In the genomic region with DNA sequence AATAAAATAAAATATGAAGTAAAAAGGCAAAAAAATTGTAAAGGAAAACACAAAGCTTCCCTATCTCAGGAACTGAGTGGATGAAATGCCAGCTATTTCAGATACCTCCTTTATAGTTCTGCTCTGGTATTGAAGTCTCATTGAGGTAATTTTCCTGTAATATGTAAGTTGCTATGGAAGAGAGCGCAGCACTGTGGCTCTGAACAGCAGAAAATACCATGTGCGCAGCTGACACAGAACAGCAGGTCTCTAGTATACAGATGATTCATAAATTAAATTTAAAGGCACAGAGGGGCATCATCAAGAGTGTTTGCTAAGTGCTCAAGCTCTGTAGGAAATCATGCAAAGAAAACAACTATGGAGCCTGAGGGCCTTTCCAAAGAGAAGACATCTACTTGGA, we compare ENCODE assay signal across 15 cellular contexts.
A peak's percentile ranks its signal among the peaks of the same experiment; 100 is the strongest.
DNase-seq lines count a peak whose midpoint lies in the region; ATAC-seq and TF ChIP-seq lines count a peak whose summit lies in the region.
"Had no signal": no experiment of that assay in that cellular context is flagged by ENCODE, and none has a peak within 500 bp of the region (broad histone marks: within the 10 kb centered on the region; RNA-seq: fewer than 3 reads in every experiment).

No MANE protein-coding gene starts in this region.

- H3K4me3 Mint-ChIP-seq in Calu3 (ENCODE audit: low read depth, unreplicated experiment), result no peak overlapping the region
- H3K4me3 Mint-ChIP-seq: CD14-positive monocyte had no signal

- H3K36me3 Mint-ChIP-seq in Calu3 (ENCODE audit: insufficient read depth, unreplicated experiment), result no peaks in the 10 kb centered on the region
- H3K36me3 Mint-ChIP-seq: CD14-positive monocyte had no signal

- TF ChIP-seq CTCF in Calu3 (IDR thresholded peaks at IDR 0.05; ENCODE audit: unreplicated experiment), result no peak

- no peaks in the 10 kb centered on the region for H3K4me1 Mint-ChIP-seq in Calu3 (ENCODE audit: low read depth, unreplicated experiment)
- H3K4me1 Mint-ChIP-seq: CD14-positive monocyte had no signal

- no TSS peak for BruUV-seq in Calu3 (replicated peaks; lab: Mats Ljungman, UMichigan)

- intact Hi-C loops in Calu3 (cut with micrococcal nuclease; ENCODE audit: unreplicated experiment), result no loop called here

- CTCF ChIA-PET in Calu3 (lab: Charles Lee), result interaction anchor here (0.6 kb wide), 1 partner anchor 352 kb away, joined by 3 read pairs; no protein-coding TSS in a partner anchor

- H3K27me3 Mint-ChIP-seq in Calu3 (ENCODE audit: unreplicated experiment), result no peaks in the 10 kb centered on the region

- no peak for ATAC-seq in HG02798 (IDR thresholded peaks at IDR 0.05; ENCODE audit: poor library complexity, unreplicated experiment)
- ATAC-seq: PC-3 had no signal

- DNase-seq in COR-L47 (lab: John Stamatoyannopoulos, UW), result peak; percentile 31
- peak; percentile 95 for DNase-seq in NCI-H146 (lab: John Stamatoyannopoulos, UW)
- peak; percentile 67 for DNase-seq in NCI-H345 (lab: John Stamatoyannopoulos, UW)
- DNase-seq in SK-N-DZ (ENCODE audit: low spot score), result peak; percentile 57
- DNase-seq in C1 segment of cervical spinal cord (lab: John Stamatoyannopoulos, UW), result no peak
- DNase-seq in Calu3, result no peak
- no peak for DNase-seq in HCEC 1CT
- DNase-seq: Caco-2, IMR-90, Karpas-422, MM.1S, NCI-H526 treated with DMSO at 0.1 percent for 48 hours, PC-3 had no signal

- no peaks in the 10 kb centered on the region for H3K9me3 Mint-ChIP-seq in Calu3 (ENCODE audit: low read depth, unreplicated experiment)

- H3K27ac Mint-ChIP-seq in Calu3 (ENCODE audit: unreplicated experiment), result no peak overlapping the region
- H3K27ac Mint-ChIP-seq: CD14-positive monocyte had no signal

Comparison
In these comparisons a context has a peak if more than half of its experiments do, and no peak if none do; other contexts are left out.
1. DNase-seq: peak in COR-L47 (single experiment), NCI-H146 (single experiment), NCI-H345 (single experiment) and SK-N-DZ (single experiment); none in C1 segment of cervical spinal cord (0 of 14), Calu3 (single experiment) and HCEC 1CT (single experiment).